In genomic region chr19:47230122-47230920, GRCh38 we compare ENCODE assay signal across 8 cellular contexts. TPM values are rescaled to one million over a fixed set of nuclear protein-coding genes. Genes with fewer than 3 reads are reported as not detected.
DNase-seq lines count a peak whose midpoint lies in the region; ATAC-seq and TF ChIP-seq lines count a peak whose summit lies in the region.

No MANE protein-coding gene starts in this region.

- H3K27ac ChIP-seq in left lung, result peak overlapping the region; percentile 78 to 81

- no peak for ATAC-seq in left lung
- no peak for ATAC-seq in HG03571 (IDR thresholded peaks at IDR 0.05; ENCODE audit: unreplicated experiment)
- ATAC-seq in GM21825 (IDR thresholded peaks at IDR 0.05; ENCODE audit: unreplicated experiment), result no peak

- H3K27me3 ChIP-seq in left lung, result peaks cover 0 to 8% of the 10 kb centered on the region in 2 donors

- peak; percentile 58 for TF ChIP-seq CTCF in choroid plexus epithelial cell (conservative IDR thresholded peaks at IDR 0.05; ENCODE audit: low read depth, low read length)
- peak; percentile 87 for TF ChIP-seq CTCF in left lung (IDR thresholded peaks at IDR 0.05)

- no peaks in the 10 kb centered on the region for H3K36me3 ChIP-seq in left lung

- H3K4me1 ChIP-seq in left lung, result peaks cover 14 to 70% of the 10 kb centered on the region in 2 donors

- intact Hi-C loops in left lung (cut with DNase I), result no loop called here

- DNase-seq in EL (peak; percentile 49), HK-2 (ENCODE audit: unreplicated experiment) (peak; percentile 60), choroid plexus epithelial cell (ENCODE audit: low read depth) (peak; percentile 51), left lung (peak; percentile 72 to 94)
- DNase-seq in activated CD4-positive, CD25-positive, alpha-beta regulatory T cell (lab: John Stamatoyannopoulos, UW), result peak; percentile 60 to 81 (median 68)
- DNase-seq in stimulated activated CD4-positive, alpha-beta T cell treated with anti-CD3 and anti-CD28 coated beads, Interleukin-4, amount 100 ng/mL, for 1 hour, result peak; percentile 79

- H3K9me3 ChIP-seq in left lung, result no peaks in the 10 kb centered on the region

- H3K4me3 ChIP-seq in choroid plexus epithelial cell (ENCODE audit: low read depth, low read length) (peak overlapping the region; percentile 97), left lung (peak overlapping the region; percentile 87 to 98)

RNA-seq across cellular contexts. Expression of gene BBC3, which starts 0.7 kb away (rescaled TPM):
- total RNA-seq in left lung, result 10 to 100 TPM in 1 of 2 donors, 1 to 10 TPM in 1; 8.7 to 13.8 TPM

RNA-seq across cellular contexts. Expression of gene CCDC9, which starts 26.0 kb away (rescaled TPM):
- 10 to 100 TPM; 28.2 to 28.9 TPM for total RNA-seq in left lung

RNA-seq across cellular contexts. Expression of gene INAFM1, which starts 44.4 kb away (rescaled TPM):
- 10 to 100 TPM; 22.1 to 22.2 TPM for total RNA-seq in left lung
